ENCODE assay signal across 7 cellular contexts in the genomic region with DNA sequence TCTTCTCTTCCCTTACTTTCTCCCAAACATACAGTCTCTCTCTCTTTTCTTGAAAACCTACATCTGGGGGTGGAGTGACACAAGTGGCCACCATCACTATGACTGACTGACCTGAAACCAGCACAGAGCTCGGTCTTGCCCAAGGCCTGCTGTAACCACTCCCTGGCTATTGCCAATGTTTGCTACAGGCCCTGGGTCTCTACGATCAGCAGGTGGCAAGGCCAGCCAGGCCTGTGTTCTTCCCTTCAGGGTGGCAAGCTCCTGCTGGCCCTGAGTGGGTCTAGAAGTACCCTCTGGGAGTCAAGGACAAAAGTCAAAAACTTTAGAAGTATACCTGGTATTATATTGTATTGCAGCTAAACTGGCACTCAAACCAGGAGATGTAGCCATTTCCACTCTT.
"Had no signal": no experiment of that assay in that cellular context is flagged by ENCODE, and none has a peak within 500 bp of the region (broad histone marks: within the 10 kb centered on the region; RNA-seq: fewer than 3 reads in every experiment).

No MANE protein-coding gene starts in this region.

- H3K4me3 ChIP-seq: GM23338 had no signal

- H3K4me2 ChIP-seq: GM23338 had no signal

- H3K9me3 Mint-ChIP-seq: GM23338, H9 had no signal

- DNase-seq: H9, HCEC 1CT had no signal

- H3K27me3 Mint-ChIP-seq: IgD-negative memory B cell had no signal

- ATAC-seq: GM23338, HepG2 had no signal

- H3K4me3 Mint-ChIP-seq: GM23338, H9, IgD-negative memory B cell had no signal

- H3K27ac Mint-ChIP-seq: GM23338, H9, IgD-negative memory B cell had no signal

- H3K4me1 Mint-ChIP-seq: GM23338 had no signal

- FAIRE-seq: H1, H54, HepG2 had no signal

- H2AFZ ChIP-seq: GM23338 had no signal
